ENCODE assay signal across 1 cellular context in genomic region chr9:75900893-75901524, GRCh38. TPM values are rescaled to one million over a fixed set of nuclear protein-coding genes. Genes with fewer than 3 reads are reported as not detected.
"Had no signal": no experiment of that assay in that cellular context is flagged by ENCODE, and none has a peak within 500 bp of the region (broad histone marks: within the 10 kb centered on the region; RNA-seq: fewer than 3 reads in every experiment).

No MANE protein-coding gene starts in this region.

RNA-seq across cellular contexts. Expression of gene PCSK5, which starts 10.5 kb away (rescaled TPM):
- total RNA-seq: K562 had no signal
- polyA plus RNA-seq: K562 had no signal
